ENCODE assay signal across 23 cellular contexts in genomic region chr12:12185424-12185823, GRCh38.
"Had no signal": no experiment of that assay in that cellular context is flagged by ENCODE, and none has a peak within 500 bp of the region (broad histone marks: within the 10 kb centered on the region; RNA-seq: fewer than 3 reads in every experiment).

No MANE protein-coding gene starts in this region.

- H3K36me3 Mint-ChIP-seq: stimulated activated naive B cell treated with anti-CD40 and anti-IgM and Interleukin-4, amounts not matched to agents 10 μg/mL and 1 μg/mL and 100 μg/mL, for 72 hours had no signal

- H3K27ac ChIP-seq: brain microvascular endothelial cell, left ventricle myocardium inferior, upper lobe of right lung, VCaP had no signal

- H3K9me3 Mint-ChIP-seq: activated naive CD8-positive, alpha-beta T cell treated with anti-CD3 and anti-CD28 coated beads, Interleukin-2, amount 50 U/mL, for 24 hours; activated T-helper 1 cell treated with anti-CD3 and anti-CD28 coated beads, Interleukin-12 subunit alpha, Interleukin-12 subunit beta, Interleukin-2, Interleukin-4 antibody, amounts not matched to agents 30 ng/mL and 10 ng/mL and 1 ng/mL, durations not matched to agents 14 hours and 24 hours and 36 hours; neural progenitor cell; stimulated activated naive B cell treated with anti-CD40 and anti-IgM and Interleukin-4, amounts not matched to agents 10 μg/mL and 1 μg/mL and 100 μg/mL, for 72 hours had no signal

- H3K9me3 ChIP-seq: left ventricle myocardium inferior, thyroid gland, upper lobe of right lung had no signal

- H3K27ac Mint-ChIP-seq: activated CD8-positive, alpha-beta T cell treated with anti-CD3 and anti-CD28 coated beads, Interleukin-2, amount 10 ng/mL, durations not matched to agents 7 days and 5 days; activated naive CD8-positive, alpha-beta T cell treated with anti-CD3 and anti-CD28 coated beads, Interleukin-2, amount 50 U/mL, for 24 hours; activated T-helper 1 cell treated with anti-CD3 and anti-CD28 coated beads, Interleukin-12 subunit alpha, Interleukin-12 subunit beta, Interleukin-2, Interleukin-4 antibody, amounts not matched to agents 30 ng/mL and 10 ng/mL and 1 ng/mL, durations not matched to agents 14 hours and 24 hours and 36 hours; neural progenitor cell; stimulated activated naive B cell treated with anti-CD40 and anti-IgM and Interleukin-4, amounts not matched to agents 10 μg/mL and 1 μg/mL and 100 μg/mL, for 72 hours had no signal

- ATAC-seq: activated CD8-positive, alpha-beta T cell treated with anti-CD3 and anti-CD28 coated beads, Interleukin-2, amount 10 ng/mL, durations not matched to agents 7 days and 5 days; activated naive CD8-positive, alpha-beta T cell treated with anti-CD3 and anti-CD28 coated beads, Interleukin-2, amount 50 U/mL, for 24 hours; esophagus mucosa; naive thymus-derived CD4-positive, alpha-beta T cell; stimulated activated naive B cell treated with anti-CD40 and anti-IgM and Interleukin-4, amounts not matched to agents 10 μg/mL and 1 μg/mL and 100 μg/mL, for 72 hours; upper lobe of right lung had no signal

- H3K4me1 Mint-ChIP-seq: activated naive CD8-positive, alpha-beta T cell treated with anti-CD3 and anti-CD28 coated beads, Interleukin-2, amount 50 U/mL, for 24 hours; stimulated activated naive B cell treated with anti-CD40 and anti-IgM and Interleukin-4, amounts not matched to agents 10 μg/mL and 1 μg/mL and 100 μg/mL, for 72 hours had no signal

- H3K4me3 Mint-ChIP-seq: activated CD8-positive, alpha-beta T cell treated with anti-CD3 and anti-CD28 coated beads, Interleukin-2, amount 10 ng/mL, durations not matched to agents 7 days and 5 days; activated naive CD8-positive, alpha-beta T cell treated with anti-CD3 and anti-CD28 coated beads, Interleukin-2, amount 50 U/mL, for 24 hours; activated T-helper 1 cell treated with anti-CD3 and anti-CD28 coated beads, Interleukin-12 subunit alpha, Interleukin-12 subunit beta, Interleukin-2, Interleukin-4 antibody, amounts not matched to agents 30 ng/mL and 10 ng/mL and 1 ng/mL, durations not matched to agents 14 hours and 24 hours and 36 hours; naive thymus-derived CD4-positive, alpha-beta T cell; neural progenitor cell; stimulated activated naive B cell treated with anti-CD40 and anti-IgM and Interleukin-4, amounts not matched to agents 10 μg/mL and 1 μg/mL and 100 μg/mL, for 72 hours had no signal

- H3K4me2 ChIP-seq: neural progenitor cell had no signal

- H3K27me3 ChIP-seq: brain microvascular endothelial cell, neural progenitor cell, thyroid gland, upper lobe of right lung had no signal

- H3K36me3 ChIP-seq: brain microvascular endothelial cell, thyroid gland, upper lobe of right lung had no signal

- DNase-seq: activated CD4-positive, alpha-beta T cell treated with anti-CD3 and anti-CD28 coated beads, Interleukin-2, amount 50 U/mL, for 1 hour; activated CD4-positive, CD25-positive, alpha-beta regulatory T cell treated with anti-CD3 and anti-CD28 coated beads, Interleukin-2, amount 50 U/mL, for 72 hours; activated CD8-positive, alpha-beta T cell treated with anti-CD3 and anti-CD28 coated beads, Interleukin-2, amount 10 ng/mL, durations not matched to agents 7 days and 5 days; activated gamma-delta T cell; activated naive CD4-positive, alpha-beta T cell treated with anti-CD3 and anti-CD28 coated beads, Interleukin-2, amount 50 U/mL, for 16 hours; activated naive CD8-positive, alpha-beta T cell treated with anti-CD3 and anti-CD28 coated beads, Interleukin-2, amount 50 U/mL, for 24 hours; anterior cingulate cortex; brain microvascular endothelial cell; caudate nucleus; effector memory CD4-positive, alpha-beta T cell; foreskin fibroblast; kidney glomerular epithelial cell; left ventricle myocardium inferior; naive thymus-derived CD4-positive, alpha-beta T cell; stimulated activated CD4-positive, alpha-beta T cell treated with anti-CD3 and anti-CD28 coated beads, Interleukin-2, amount 100 ng/mL, for 48 hours; stimulated activated CD8-positive, alpha-beta memory T cell treated with anti-CD3 and anti-CD28 coated beads, Interleukin-4, amount 100 ng/mL, for 48 hours; stimulated activated naive B cell treated with anti-CD40 and anti-IgM and Interleukin-4, amounts not matched to agents 10 μg/mL and 1 μg/mL and 100 μg/mL, for 72 hours; thyroid gland; upper lobe of right lung had no signal

- H2AFZ ChIP-seq: neural progenitor cell had no signal

- H3K4me3 ChIP-seq: left ventricle myocardium inferior, neural progenitor cell, thyroid gland, upper lobe of right lung had no signal
